20 cellular contexts compared by ENCODE assay signal in the genomic region with DNA sequence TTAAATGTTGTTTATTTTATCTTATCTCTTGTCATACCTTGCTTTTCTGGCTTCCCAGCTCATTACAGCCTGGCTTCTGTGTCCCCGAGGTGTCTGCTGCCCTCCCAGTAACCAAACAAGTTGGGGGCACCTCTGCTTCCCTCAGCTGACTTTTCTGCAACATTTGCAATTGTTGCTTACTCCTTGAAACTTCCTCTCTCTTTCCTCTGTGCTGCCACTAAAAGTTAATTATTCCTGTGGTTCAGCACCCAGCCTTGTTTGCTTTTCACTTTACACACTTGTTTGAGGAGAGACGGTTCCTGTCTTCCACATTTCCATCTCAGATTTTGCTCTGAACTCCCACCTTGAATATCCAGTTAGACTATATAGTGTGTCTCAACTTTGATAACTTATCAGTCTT. TPM values are rescaled to one million over a fixed set of nuclear protein-coding genes. Genes with fewer than 3 reads are reported as not detected.
DNase-seq lines count a peak whose midpoint lies in the region; ATAC-seq and TF ChIP-seq lines count a peak whose summit lies in the region.
"Had no signal": no experiment of that assay in that cellular context is flagged by ENCODE, and none has a peak within 500 bp of the region (broad histone marks: within the 10 kb centered on the region; RNA-seq: fewer than 3 reads in every experiment).

No MANE protein-coding gene starts in this region.

- H3K9ac ChIP-seq in Loucy (ENCODE audit: low read depth, low read length, poor library complexity, severe bottlenecking), result no peak overlapping the region
- H3K9ac ChIP-seq: neural progenitor cell had no signal

- H3K4me3 ChIP-seq in Loucy (ENCODE audit: low read length, poor library complexity, severe bottlenecking), result no peak overlapping the region
- no peak overlapping the region for H3K4me3 ChIP-seq in suprapubic skin
- H3K4me3 ChIP-seq: A549, neural progenitor cell, SK-N-MC had no signal

- H3F3A ChIP-seq in Loucy (ENCODE audit: low read depth), result no peaks in the 10 kb centered on the region

- no peaks in the 10 kb centered on the region for H3K9me2 ChIP-seq in Loucy (replicated peaks; ENCODE audit: low read depth, low read length)

- H3K27ac Mint-ChIP-seq in activated CD4-positive, alpha-beta T cell treated with anti-CD3 and anti-CD28 coated beads, Interleukin-2, amount 10 ng/mL, durations not matched to agents 7 days and 5 days, result peak overlapping the region; percentile 10
- peak overlapping the region; percentile 7 for H3K27ac Mint-ChIP-seq in activated naive CD8-positive, alpha-beta T cell treated with anti-CD3 and anti-CD28 coated beads, Interleukin-2, amount 50 U/mL, for 24 hours
- H3K27ac Mint-ChIP-seq in stimulated activated effector memory CD8-positive, alpha-beta T cell treated with anti-CD3 and anti-CD28 coated beads, Interleukin-12 subunit alpha, Interleukin-12 subunit beta, amount 100 ng/mL, for 72 hours, result peak overlapping the region; percentile 12
- H3K27ac Mint-ChIP-seq: activated CD8-positive, alpha-beta T cell treated with anti-CD3 and anti-CD28 coated beads, Interleukin-2, amount 10 ng/mL, durations not matched to agents 7 days and 5 days; activated naive CD4-positive, alpha-beta T cell treated with anti-CD3 and anti-CD28 coated beads, Interleukin-2, amount 10 ng/mL, durations not matched to agents 7 days and 5 days; activated T-cell treated with anti-CD3 and anti-CD28 coated beads, Interleukin-2, amount 50 U/mL, for 24 hours; neural progenitor cell; WTC11 had no signal

- H3K36me3 Mint-ChIP-seq in activated CD4-positive, alpha-beta T cell treated with anti-CD3 and anti-CD28 coated beads, Interleukin-2, amount 10 ng/mL, durations not matched to agents 7 days and 5 days (ENCODE audit: low read depth), result peaks cover 27% of the 10 kb centered on the region
- H3K36me3 Mint-ChIP-seq in activated naive CD8-positive, alpha-beta T cell treated with anti-CD3 and anti-CD28 coated beads, Interleukin-2, amount 50 U/mL, for 24 hours (ENCODE audit: low read depth), result peaks cover 17% of the 10 kb centered on the region
- H3K36me3 Mint-ChIP-seq in stimulated activated effector memory CD8-positive, alpha-beta T cell treated with anti-CD3 and anti-CD28 coated beads, Interleukin-12 subunit alpha, Interleukin-12 subunit beta, amount 100 ng/mL, for 72 hours, result peaks cover 6% of the 10 kb centered on the region
- H3K36me3 Mint-ChIP-seq: neural progenitor cell had no signal

- no peak overlapping the region for H3K27ac ChIP-seq in suprapubic skin
- H3K27ac ChIP-seq: A549, neural progenitor cell, SK-N-MC had no signal

- 88% methylated on average over 2 of the region's 2 CpGs for WGBS in suprapubic skin

- CTCF ChIA-PET in activated CD4-positive, alpha-beta T cell treated with anti-CD3 and anti-CD28 coated beads, Interleukin-2, amount 10 ng/mL, durations not matched to agents 7 days and 5 days (lab: Charles Lee), result interaction anchor here (1.1 to 1.7 kb wide), 5 partner anchors 10 to 71 kb away, joined by 3 to 5 read pairs (median 3); no protein-coding TSS in a partner anchor

- TF ChIP-seq CTCF in Loucy (conservative IDR thresholded peaks at IDR 0.05; ENCODE audit: low read length), result no peak
- no peak for TF ChIP-seq CTCF in suprapubic skin (IDR thresholded peaks at IDR 0.05)

- 0 out of 2 replicates have a peak, but pooled peaks cover 4% of the 10 kb centered on the region for H3K36me3 ChIP-seq in Loucy (ENCODE audit: insufficient read depth, low read length)
- H3K36me3 ChIP-seq in suprapubic skin, result no peaks in the 10 kb centered on the region
- H3K36me3 ChIP-seq: neural progenitor cell had no signal

- H3K4me1 ChIP-seq in Loucy (ENCODE audit: insufficient read depth, low read length, poor library complexity, severe bottlenecking) (peaks cover 57% of the 10 kb centered on the region), suprapubic skin (peaks cover 3% of the 10 kb centered on the region)
- H3K4me1 ChIP-seq: A549, neural progenitor cell had no signal

- peaks cover 44% of the 10 kb centered on the region for H4K20me1 ChIP-seq in Loucy (ENCODE audit: insufficient read depth, low read length, poor library complexity, severe bottlenecking)

- H3K27me3 ChIP-seq in Loucy (ENCODE audit: insufficient read depth, low read length, poor library complexity, severe bottlenecking) (no peaks in the 10 kb centered on the region), suprapubic skin (no peaks in the 10 kb centered on the region)
- H3K27me3 ChIP-seq: neural progenitor cell had no signal

- no peak for DNase-seq in activated CD4-positive, alpha-beta T cell treated with anti-CD3 and anti-CD28 coated beads, Interleukin-2, amount 10 ng/mL, durations not matched to agents 7 days and 5 days
- DNase-seq in activated CD4-positive, alpha-beta T cell treated with anti-CD3 and anti-CD28 coated beads for 48 hours, result no peak
- DNase-seq in activated naive CD8-positive, alpha-beta T cell treated with anti-CD3 and anti-CD28 coated beads, Interleukin-2, amount 50 U/mL, for 24 hours, result no peak
- DNase-seq in stimulated activated effector memory CD8-positive, alpha-beta T cell treated with anti-CD3 and anti-CD28 coated beads, Interleukin-12 subunit alpha, Interleukin-12 subunit beta, amount 100 ng/mL, for 72 hours (ENCODE audit: low spot score in 2 of 2), result no peak
- DNase-seq in NCI-H345 (lab: John Stamatoyannopoulos, UW) (no peak), suprapubic skin (ENCODE audit: low spot score in 2 of 2) (no peak)
- DNase-seq: activated CD8-positive, alpha-beta T cell treated with anti-CD3 and anti-CD28 coated beads, Interleukin-2, amount 10 ng/mL, durations not matched to agents 7 days and 5 days; activated naive CD4-positive, alpha-beta T cell treated with anti-CD3 and anti-CD28 coated beads, Interleukin-2, amount 10 ng/mL, durations not matched to agents 7 days and 5 days; activated T-cell treated with anti-CD3 and anti-CD28 coated beads, Interleukin-2, amount 50 U/mL, for 24 hours; GDM1; hippocampal formation; NCI-H524; RPMI8226; stimulated activated CD8-positive, alpha-beta memory T cell treated with anti-CD3 and anti-CD28 coated beads, Interleukin-4, amount 100 ng/mL, for 48 hours had no signal

- peaks cover 28% of the 10 kb centered on the region for H3K4me1 Mint-ChIP-seq in activated CD4-positive, alpha-beta T cell treated with anti-CD3 and anti-CD28 coated beads, Interleukin-2, amount 10 ng/mL, durations not matched to agents 7 days and 5 days
- H3K4me1 Mint-ChIP-seq in activated naive CD8-positive, alpha-beta T cell treated with anti-CD3 and anti-CD28 coated beads, Interleukin-2, amount 50 U/mL, for 24 hours, result peaks cover 59% of the 10 kb centered on the region
- H3K4me1 Mint-ChIP-seq in stimulated activated effector memory CD8-positive, alpha-beta T cell treated with anti-CD3 and anti-CD28 coated beads, Interleukin-12 subunit alpha, Interleukin-12 subunit beta, amount 100 ng/mL, for 72 hours, result peaks cover 60% of the 10 kb centered on the region
- H3K4me1 Mint-ChIP-seq: neural progenitor cell, WTC11 had no signal

- no peak for ATAC-seq in activated naive CD8-positive, alpha-beta T cell treated with anti-CD3 and anti-CD28 coated beads, Interleukin-2, amount 50 U/mL, for 24 hours
- ATAC-seq in stimulated activated effector memory CD8-positive, alpha-beta T cell treated with anti-CD3 and anti-CD28 coated beads, Interleukin-12 subunit alpha, Interleukin-12 subunit beta, amount 100 ng/mL, for 72 hours, result no peak
- ATAC-seq in GM18873 (IDR thresholded peaks at IDR 0.05; ENCODE audit: low FRiP score, unreplicated experiment), result no peak
- ATAC-seq: A549, WTC11 had no signal

- no peak for TF ChIP-seq EP300 in suprapubic skin (IDR thresholded peaks at IDR 0.05)

- H2AFZ ChIP-seq in Loucy (ENCODE audit: low read length), result no peak overlapping the region
- H2AFZ ChIP-seq: neural progenitor cell had no signal

- peak overlapping the region; percentile 50 for H3K4me2 ChIP-seq in Loucy (ENCODE audit: low read depth, low read length, poor library complexity, severe bottlenecking)
- H3K4me2 ChIP-seq: A549, neural progenitor cell had no signal

- H3K9me3 ChIP-seq in Loucy (ENCODE audit: insufficient read depth, low read depth, low read length), result no peaks in the 10 kb centered on the region
- H3K9me3 ChIP-seq in suprapubic skin, result no peaks in the 10 kb centered on the region

- no peak for TF ChIP-seq POLR2A in suprapubic skin (IDR thresholded peaks at IDR 0.05)

- H3K27me3 Mint-ChIP-seq in activated CD4-positive, alpha-beta T cell treated with anti-CD3 and anti-CD28 coated beads, Interleukin-2, amount 10 ng/mL, durations not matched to agents 7 days and 5 days, result no peaks in the 10 kb centered on the region
- H3K27me3 Mint-ChIP-seq in activated naive CD8-positive, alpha-beta T cell treated with anti-CD3 and anti-CD28 coated beads, Interleukin-2, amount 50 U/mL, for 24 hours, result no peaks in the 10 kb centered on the region
- H3K27me3 Mint-ChIP-seq: activated naive CD4-positive, alpha-beta T cell treated with anti-CD3 and anti-CD28 coated beads, Interleukin-2, amount 10 ng/mL, durations not matched to agents 7 days and 5 days; activated T-cell treated with anti-CD3 and anti-CD28 coated beads, Interleukin-2, amount 50 U/mL, for 24 hours had no signal

- peaks cover 100% of the 10 kb centered on the region for H3K79me2 ChIP-seq in Loucy (ENCODE audit: insufficient read depth, low read length)

- H3K9me3 Mint-ChIP-seq in activated CD4-positive, alpha-beta T cell treated with anti-CD3 and anti-CD28 coated beads, Interleukin-2, amount 10 ng/mL, durations not matched to agents 7 days and 5 days, result peaks cover 15% of the 10 kb centered on the region
- H3K9me3 Mint-ChIP-seq in activated naive CD8-positive, alpha-beta T cell treated with anti-CD3 and anti-CD28 coated beads, Interleukin-2, amount 50 U/mL, for 24 hours, result peaks cover 14% of the 10 kb centered on the region
- peaks cover 4% of the 10 kb centered on the region for H3K9me3 Mint-ChIP-seq in stimulated activated effector memory CD8-positive, alpha-beta T cell treated with anti-CD3 and anti-CD28 coated beads, Interleukin-12 subunit alpha, Interleukin-12 subunit beta, amount 100 ng/mL, for 72 hours
- H3K9me3 Mint-ChIP-seq: activated naive CD4-positive, alpha-beta T cell treated with anti-CD3 and anti-CD28 coated beads, Interleukin-2, amount 10 ng/mL, durations not matched to agents 7 days and 5 days; neural progenitor cell had no signal

- POLR2A ChIA-PET in activated CD4-positive, alpha-beta T cell treated with anti-CD3 and anti-CD28 coated beads, Interleukin-2, amount 10 ng/mL, durations not matched to agents 7 days and 5 days (lab: Charles Lee), result no interaction called here

- H3K4me3 Mint-ChIP-seq in activated CD4-positive, alpha-beta T cell treated with anti-CD3 and anti-CD28 coated beads, Interleukin-2, amount 10 ng/mL, durations not matched to agents 7 days and 5 days, result no peak overlapping the region
- H3K4me3 Mint-ChIP-seq in activated naive CD8-positive, alpha-beta T cell treated with anti-CD3 and anti-CD28 coated beads, Interleukin-2, amount 50 U/mL, for 24 hours, result no peak overlapping the region
- H3K4me3 Mint-ChIP-seq in stimulated activated effector memory CD8-positive, alpha-beta T cell treated with anti-CD3 and anti-CD28 coated beads, Interleukin-12 subunit alpha, Interleukin-12 subunit beta, amount 100 ng/mL, for 72 hours, result peak overlapping the region; percentile 18
- H3K4me3 Mint-ChIP-seq: activated CD8-positive, alpha-beta T cell treated with anti-CD3 and anti-CD28 coated beads, Interleukin-2, amount 10 ng/mL, durations not matched to agents 7 days and 5 days; activated naive CD4-positive, alpha-beta T cell treated with anti-CD3 and anti-CD28 coated beads, Interleukin-2, amount 10 ng/mL, durations not matched to agents 7 days and 5 days; activated T-cell treated with anti-CD3 and anti-CD28 coated beads, Interleukin-2, amount 50 U/mL, for 24 hours; neural progenitor cell; WTC11 had no signal

RNA-seq across cellular contexts. Expression of a gene that starts 21.5 kb away (rescaled TPM):
- 10 to 100 TPM; 17.0 to 17.2 TPM for total RNA-seq in activated CD4-positive, alpha-beta T cell treated with anti-CD3 and anti-CD28 coated beads, Interleukin-2, amount 10 ng/mL, durations not matched to agents 7 days and 5 days
- total RNA-seq in suprapubic skin, result 10 to 100 TPM; 17.2 to 41.8 (median 20.5) TPM
